8 cellular contexts compared by ENCODE assay signal in the genomic region with DNA sequence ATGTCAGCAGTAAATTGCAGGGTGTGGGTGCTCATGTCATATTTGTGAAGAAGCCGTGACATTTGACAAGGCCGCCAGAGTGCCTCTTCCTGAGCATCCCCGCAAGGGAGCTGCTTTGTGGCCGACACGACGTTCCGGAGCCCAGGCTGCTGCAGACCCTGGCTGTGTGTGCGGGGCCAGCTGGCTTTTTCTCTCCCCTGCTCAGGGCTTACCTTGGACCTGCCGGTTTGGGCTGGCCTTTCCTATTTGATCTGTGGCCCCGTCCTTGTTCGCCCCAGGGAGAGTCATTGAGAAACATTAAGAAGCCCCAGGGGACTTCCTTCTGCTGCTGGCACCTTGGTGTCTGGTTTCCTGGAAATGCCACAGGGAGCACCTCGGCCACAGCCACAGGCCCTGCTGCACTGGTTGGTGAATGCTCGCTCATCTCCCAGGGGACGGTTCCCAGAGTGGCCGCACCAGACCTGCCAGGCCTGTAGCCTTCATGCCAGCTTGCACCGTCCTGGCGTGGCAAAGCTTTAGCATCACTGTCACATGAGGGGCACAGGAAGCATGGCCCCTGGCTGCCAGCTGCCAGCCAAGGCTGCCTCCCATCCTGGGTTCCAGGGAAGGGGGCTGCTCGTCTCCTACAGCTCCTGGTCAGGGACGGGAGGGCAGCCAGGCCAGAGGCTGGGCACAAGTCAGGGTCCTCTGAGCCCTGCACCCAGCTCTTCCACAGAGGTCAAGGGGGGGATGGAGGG. TPM values are rescaled to one million over a fixed set of nuclear protein-coding genes. Genes with fewer than 3 reads are reported as not detected.
A peak's percentile ranks its signal among the peaks of the same experiment; 100 is the strongest.
DNase-seq lines count a peak whose midpoint lies in the region; ATAC-seq and TF ChIP-seq lines count a peak whose summit lies in the region.

No MANE protein-coding gene starts in this region.

- intact Hi-C loops in Right ventricle myocardium superior (cut with DNase I) (no loop called here), Right ventricle myocardium inferior (cut with DNase I) (no loop called here)

- peaks cover 33% of the 10 kb centered on the region for H3K4me1 Mint-ChIP-seq in activated T-helper 17 cell treated with anti-CD3 and anti-CD28 coated beads, Interleukin-2, amount 50 U/mL, for 72 hours
- peaks cover 23% of the 10 kb centered on the region for H3K4me1 Mint-ChIP-seq in type B pancreatic cell (ENCODE audit: unreplicated experiment)

- ATAC-seq in Right ventricle myocardium superior (ENCODE audit: poor library complexity) (no peak), Right ventricle myocardium inferior (no peak), lung (ENCODE audit: insufficient read depth, low FRiP score) (no peak), GM19395 (IDR thresholded peaks at IDR 0.05; ENCODE audit: unreplicated experiment) (no peak), GM19035 (IDR thresholded peaks at IDR 0.05; ENCODE audit: unreplicated experiment) (no peak)
- ATAC-seq in activated T-helper 17 cell treated with anti-CD3 and anti-CD28 coated beads, Interleukin-2, amount 50 U/mL, for 72 hours (replicated peaks), result peak; percentile 65

- H3K27me3 ChIP-seq in lung (ENCODE audit: control insufficient read depth, insufficient read depth), result no peaks in the 10 kb centered on the region
- no peaks in the 10 kb centered on the region for H3K27me3 ChIP-seq in MG63

- peak overlapping the region; percentile 99 for H3K4me3 Mint-ChIP-seq in activated T-helper 17 cell treated with anti-CD3 and anti-CD28 coated beads, Interleukin-2, amount 50 U/mL, for 72 hours
- H3K4me3 Mint-ChIP-seq in type B pancreatic cell, result peak overlapping the region; percentile 83

- H3K27ac ChIP-seq in lung (ENCODE audit: low read depth in 1 of 2, low read length in 1 of 2), result peak overlapping the region; percentile 15 to 78

- peaks cover 22 to 67% of the 10 kb centered on the region in 2 donors for H3K4me1 ChIP-seq in lung (ENCODE audit: control insufficient read depth in 2 of 2, insufficient read depth in 2 of 2, low read length in 2 of 2)

- H3K9me3 ChIP-seq in lung (ENCODE audit: control insufficient read depth in 2 of 2, insufficient read depth in 1 of 2, low read length in 1 of 2) (no peaks in the 10 kb centered on the region), MG63 (no peaks in the 10 kb centered on the region)

- DNase-seq in Right ventricle myocardium superior (peak; percentile 54), Right ventricle myocardium inferior (ENCODE audit: missing footprints) (no peak), lung (ENCODE audit: low spot score) (no peak), type B pancreatic cell (ENCODE audit: extremely low spot score, unreplicated experiment) (no peak), MG63 (no peak)

- peak overlapping the region; percentile 99 for H3K27ac Mint-ChIP-seq in activated T-helper 17 cell treated with anti-CD3 and anti-CD28 coated beads, Interleukin-2, amount 50 U/mL, for 72 hours
- peak overlapping the region; percentile 73 for H3K27ac Mint-ChIP-seq in type B pancreatic cell

- H3K27me3 Mint-ChIP-seq in activated T-helper 17 cell treated with anti-CD3 and anti-CD28 coated beads, Interleukin-2, amount 50 U/mL, for 72 hours, result no peaks in the 10 kb centered on the region
- no peaks in the 10 kb centered on the region for H3K27me3 Mint-ChIP-seq in type B pancreatic cell

- TF ChIP-seq CTCF in lung (IDR thresholded peaks at IDR 0.05; ENCODE audit: control extremely low read depth, extremely low read depth), result no peak
- no peak for TF ChIP-seq CTCF in type B pancreatic cell (conservative IDR thresholded peaks at IDR 0.05)

- H3K36me3 Mint-ChIP-seq in activated T-helper 17 cell treated with anti-CD3 and anti-CD28 coated beads, Interleukin-2, amount 50 U/mL, for 72 hours (ENCODE audit: low read depth), result peaks cover 91% of the 10 kb centered on the region
- no peaks in the 10 kb centered on the region for H3K36me3 Mint-ChIP-seq in type B pancreatic cell

- WGBS in lung, 2 donors, result 22 to 43% methylated on average over 19 of the region's 19 CpGs

- H3K9me3 Mint-ChIP-seq in activated T-helper 17 cell treated with anti-CD3 and anti-CD28 coated beads, Interleukin-2, amount 50 U/mL, for 72 hours, result no peaks in the 10 kb centered on the region
- H3K9me3 Mint-ChIP-seq in type B pancreatic cell, result no peaks in the 10 kb centered on the region

- H3K4me3 ChIP-seq in lung, result no peak overlapping the region
- H3K4me3 ChIP-seq in MG63, result no peak overlapping the region

- H3K36me3 ChIP-seq in lung (ENCODE audit: control insufficient read depth in 2 of 2, insufficient read depth in 2 of 2, low read length in 2 of 2), result peaks cover 0 to 8% of the 10 kb centered on the region in 2 donors
- peaks cover 14% of the 10 kb centered on the region for H3K36me3 ChIP-seq in MG63

RNA-seq across cellular contexts. Expression of a gene that starts 5.4 kb away (rescaled TPM):
- 53.4 TPM for total RNA-seq in Right ventricle myocardium superior
- 54.1 TPM for total RNA-seq in Right ventricle myocardium inferior
- total RNA-seq in activated T-helper 17 cell treated with anti-CD3 and anti-CD28 coated beads, Interleukin-2, amount 50 U/mL, for 72 hours, result 100 to 1,000 TPM; 197 to 265 TPM
- 10 to 100 TPM; 37.1 to 99.8 TPM for total RNA-seq in lung
- 100 to 1,000 TPM in 1 of 2 donors, 10 to 100 TPM in 1; 95.2 to 130 TPM for polyA plus RNA-seq in lung
- 53.1 and 62.2 TPM in 2 replicates for total RNA-seq in type B pancreatic cell (ENCODE audit: low replicate concordance)
- total RNA-seq in MG63 (2014; rRNA removed; shearing (Covaris generic); ENCODE audit: low replicate concordance), result 24.2 and 31.8 TPM in 2 replicates

RNA-seq across cellular contexts. Expression of a gene that starts 17.4 kb away (rescaled TPM):
- total RNA-seq in Right ventricle myocardium superior, result 11.6 TPM
- 15.2 TPM for total RNA-seq in Right ventricle myocardium inferior
- 100 to 1,000 TPM; 102 to 137 TPM for total RNA-seq in activated T-helper 17 cell treated with anti-CD3 and anti-CD28 coated beads, Interleukin-2, amount 50 U/mL, for 72 hours
- 10 to 100 TPM; 35.9 to 86.2 TPM for total RNA-seq in lung
- polyA plus RNA-seq in lung, result 10 to 100 TPM; 55.8 to 65.3 TPM
- 70.5 and 80.9 TPM in 2 replicates for total RNA-seq in type B pancreatic cell (ENCODE audit: low replicate concordance)
- total RNA-seq in MG63 (2014; rRNA removed; shearing (Covaris generic); ENCODE audit: low replicate concordance), result 17.2 and 25.8 TPM in 2 replicates

RNA-seq across cellular contexts. Expression of a gene that starts 31.6 kb away (rescaled TPM):
- total RNA-seq in Right ventricle myocardium superior, result 12.1 TPM
- total RNA-seq in Right ventricle myocardium inferior, result 15.8 TPM
- 10 to 100 TPM; 15.8 to 22.0 TPM for total RNA-seq in activated T-helper 17 cell treated with anti-CD3 and anti-CD28 coated beads, Interleukin-2, amount 50 U/mL, for 72 hours
- total RNA-seq in lung, result 10 to 100 TPM; 31.4 to 42.7 TPM
- polyA plus RNA-seq in lung, result 10 to 100 TPM; 19.0 to 23.0 TPM
- total RNA-seq in type B pancreatic cell (ENCODE audit: low replicate concordance), result 32.0 and 40.9 TPM in 2 replicates
- total RNA-seq in MG63 (2014; rRNA removed; shearing (Covaris generic); ENCODE audit: low replicate concordance), result 3.8 and 5.1 TPM in 2 replicates
